11 cellular contexts compared by ENCODE assay signal in the genomic region with DNA sequence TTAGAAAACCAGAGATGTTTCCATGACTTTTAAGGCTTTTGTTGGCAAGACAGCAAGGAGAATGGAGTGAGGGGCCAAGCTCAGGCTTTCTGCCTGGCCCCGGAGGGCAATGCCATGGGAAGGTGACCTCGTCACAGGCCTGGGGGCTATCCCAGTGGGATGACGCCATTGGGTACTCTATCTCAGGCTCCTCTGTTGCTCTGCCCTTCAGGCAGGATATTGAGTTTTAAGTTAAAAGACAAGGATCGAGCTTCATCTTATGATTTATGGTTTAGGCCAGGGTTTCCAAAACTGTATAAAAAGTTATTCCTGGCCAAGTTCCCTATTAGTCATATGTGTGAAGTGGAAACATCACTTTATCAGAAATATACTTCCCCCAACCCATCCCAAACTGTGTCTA.
DNase-seq lines count a peak whose midpoint lies in the region; ATAC-seq and TF ChIP-seq lines count a peak whose summit lies in the region.
"Had no signal": no experiment of that assay in that cellular context is flagged by ENCODE, and none has a peak within 500 bp of the region (broad histone marks: within the 10 kb centered on the region; RNA-seq: fewer than 3 reads in every experiment).

No MANE protein-coding gene starts in this region.

- DNase-seq in EL (peak; percentile 67), spleen (no peak), DMS53 (lab: John Stamatoyannopoulos, UW) (no peak), A673 (ENCODE audit: low spot score) (no peak)
- no peak for DNase-seq in activated T-helper 1 cell treated with anti-CD3 and anti-CD28 coated beads, Interleukin-12 subunit alpha, Interleukin-12 subunit beta, Interleukin-2, Interleukin-4 antibody, amounts not matched to agents 30 ng/mL and 10 ng/mL and 1 ng/mL, durations not matched to agents 14 hours and 24 hours and 36 hours (ENCODE audit: low spot score)
- DNase-seq: aorta, Calu3, MV-4-11 had no signal

- POLR2A ChIA-PET in A673 (lab: Charles Lee; ENCODE audit: low non-redundant PET): no interaction called here

- peak overlapping the region; percentile 72 for H3K27ac Mint-ChIP-seq in activated T-helper 1 cell treated with anti-CD3 and anti-CD28 coated beads, Interleukin-12 subunit alpha, Interleukin-12 subunit beta, Interleukin-2, Interleukin-4 antibody, amounts not matched to agents 30 ng/mL and 10 ng/mL and 1 ng/mL, durations not matched to agents 14 hours and 24 hours and 36 hours

- H3K4me3 ChIP-seq in gastroesophageal sphincter (no peak overlapping the region), spleen (no peak overlapping the region), A673 (ENCODE audit: low read depth, low read length, poor library complexity, severe bottlenecking) (no peak overlapping the region)

- H3K4me1 ChIP-seq in gastroesophageal sphincter (peaks cover 35 to 99% (median 53%) of the 10 kb centered on the region in 3 donors), spleen (peaks cover 11 to 70% (median 37%) of the 10 kb centered on the region in 6 donors), A673 (ENCODE audit: insufficient read depth, low read length, poor library complexity, severe bottlenecking) (peaks cover 45% of the 10 kb centered on the region)

- TF ChIP-seq EP300 in gastroesophageal sphincter (IDR thresholded peaks at IDR 0.05): no peak

- H3K36me3 Mint-ChIP-seq in activated T-helper 1 cell treated with anti-CD3 and anti-CD28 coated beads, Interleukin-12 subunit alpha, Interleukin-12 subunit beta, Interleukin-2, Interleukin-4 antibody, amounts not matched to agents 30 ng/mL and 10 ng/mL and 1 ng/mL, durations not matched to agents 14 hours and 24 hours and 36 hours (ENCODE audit: low read depth): peaks cover 10% of the 10 kb centered on the region

- no peak overlapping the region for H3K4me3 Mint-ChIP-seq in activated T-helper 1 cell treated with anti-CD3 and anti-CD28 coated beads, Interleukin-12 subunit alpha, Interleukin-12 subunit beta, Interleukin-2, Interleukin-4 antibody, amounts not matched to agents 30 ng/mL and 10 ng/mL and 1 ng/mL, durations not matched to agents 14 hours and 24 hours and 36 hours

- H3K27me3 ChIP-seq in gastroesophageal sphincter: no peaks in the 10 kb centered on the region
- no peaks in the 10 kb centered on the region for H3K27me3 ChIP-seq in spleen (replicated peaks in 1 of 7)
- H3K27me3 ChIP-seq in A673 (replicated peaks; ENCODE audit: insufficient read depth, low read depth, low read length, poor library complexity): no peaks in the 10 kb centered on the region

- CTCF ChIA-PET in A673 (lab: Charles Lee): no interaction called here

- ATAC-seq in gastroesophageal sphincter: no peak
- ATAC-seq in GM21390 (IDR thresholded peaks at IDR 0.05; ENCODE audit: unreplicated experiment): no peak
- no peak for ATAC-seq in GM19395 (IDR thresholded peaks at IDR 0.05; ENCODE audit: unreplicated experiment)

- H3K36me3 ChIP-seq in gastroesophageal sphincter (no peaks in the 10 kb centered on the region), spleen (no peaks in the 10 kb centered on the region), A673 (ENCODE audit: insufficient read depth, low read length, poor library complexity, severe bottlenecking) (no peaks in the 10 kb centered on the region)

- H3K9me3 ChIP-seq in gastroesophageal sphincter (no peaks in the 10 kb centered on the region), spleen (no peaks in the 10 kb centered on the region), A673 (ENCODE audit: low read depth, low read length, poor library complexity, severe bottlenecking) (no peaks in the 10 kb centered on the region)

- TF ChIP-seq POLR2A in gastroesophageal sphincter (IDR thresholded peaks at IDR 0.05): no peak
- no peak for TF ChIP-seq POLR2A in spleen (IDR thresholded peaks at IDR 0.05)

- intact Hi-C loops in activated T-helper 1 cell treated with anti-CD3 and anti-CD28 coated beads, Interleukin-12 subunit alpha, Interleukin-12 subunit beta, Interleukin-2, Interleukin-4 antibody, amounts not matched to agents 30 ng/mL and 10 ng/mL and 1 ng/mL, durations not matched to agents 14 hours and 24 hours and 36 hours (cut with micrococcal nuclease): no loop called here
- intact Hi-C loops in spleen (cut with DNase I; ENCODE audit: low total_unique reads) (no loop called here), A673 (cut with micrococcal nuclease; ENCODE audit: unreplicated experiment) (no loop called here)

- TF ChIP-seq CTCF in gastroesophageal sphincter (IDR thresholded peaks at IDR 0.05): no peak
- TF ChIP-seq CTCF in spleen (IDR thresholded peaks at IDR 0.05 in 8 of 11, conservative IDR thresholded peaks at IDR 0.05 in 3 of 11): no peak
- no peak for TF ChIP-seq CTCF in A673 (conservative IDR thresholded peaks at IDR 0.05; ENCODE audit: low read depth, low read length)

- peaks cover 55% of the 10 kb centered on the region for H3K4me1 Mint-ChIP-seq in activated T-helper 1 cell treated with anti-CD3 and anti-CD28 coated beads, Interleukin-12 subunit alpha, Interleukin-12 subunit beta, Interleukin-2, Interleukin-4 antibody, amounts not matched to agents 30 ng/mL and 10 ng/mL and 1 ng/mL, durations not matched to agents 14 hours and 24 hours and 36 hours (ENCODE audit: low read depth)

- H3K27me3 Mint-ChIP-seq in activated T-helper 1 cell treated with anti-CD3 and anti-CD28 coated beads, Interleukin-12 subunit alpha, Interleukin-12 subunit beta, Interleukin-2, Interleukin-4 antibody, amounts not matched to agents 30 ng/mL and 10 ng/mL and 1 ng/mL, durations not matched to agents 14 hours and 24 hours and 36 hours (ENCODE audit: insufficient read depth): peaks cover 3% of the 10 kb centered on the region

- 35 to 37% methylated on average over 3 to 4 of the region's 4 CpGs for WGBS in gastroesophageal sphincter (ENCODE audit: low coverage in 1 of 2), 2 donors
- WGBS in spleen, 5 donors: 72 to 93% (median 77%) methylated on average over 4 of the region's 4 CpGs

- H3K9me3 Mint-ChIP-seq in activated T-helper 1 cell treated with anti-CD3 and anti-CD28 coated beads, Interleukin-12 subunit alpha, Interleukin-12 subunit beta, Interleukin-2, Interleukin-4 antibody, amounts not matched to agents 30 ng/mL and 10 ng/mL and 1 ng/mL, durations not matched to agents 14 hours and 24 hours and 36 hours: peaks cover 15% of the 10 kb centered on the region

- BruUV-seq in A673 (replicated peaks; lab: Mats Ljungman, UMichigan): no TSS peak

- peak overlapping the region; percentile 82 to 91 (median 89) for H3K27ac ChIP-seq in gastroesophageal sphincter
- peak overlapping the region in 7 of 8 donors; percentile 57 to 77 (median 67) for H3K27ac ChIP-seq in spleen
- H3K27ac ChIP-seq in A673 (ENCODE audit: low read depth, low read length, poor library complexity, severe bottlenecking): no peak overlapping the region
